In genomic region chr2:209942936-209943605, GRCh38 we compare ENCODE assay signal across 18 cellular contexts. TPM values are rescaled to one million over a fixed set of nuclear protein-coding genes. Genes with fewer than 3 reads are reported as not detected.
DNase-seq lines count a peak whose midpoint lies in the region; ATAC-seq and TF ChIP-seq lines count a peak whose summit lies in the region.
"Had no signal": no experiment of that assay in that cellular context is flagged by ENCODE, and none has a peak within 500 bp of the region (broad histone marks: within the 10 kb centered on the region; RNA-seq: fewer than 3 reads in every experiment).

No MANE protein-coding gene starts in this region.

- WGBS in neuronal stem cell (ENCODE audit: extremely low coverage in 2 of 2, insufficient read length in 2 of 2, insufficient replicate concordance in 1 of 2), 2 donors = no CpG with 5 or more reads among the region's 5 CpGs

- intact Hi-C loops in left colon (cut with DNase I, micrococcal nuclease) = no loop called here

- no peaks in the 10 kb centered on the region for H3K36me3 ChIP-seq in SK-N-MC (ENCODE audit: insufficient read depth, low read length)
- peaks cover 0 to 7% of the 10 kb centered on the region in 2 donors for H3K36me3 ChIP-seq in neuronal stem cell (replicated peaks in 1 of 2; ENCODE audit: control insufficient read depth in 2 of 2, insufficient read depth in 2 of 2, low read length in 2 of 2)

- H2BK5ac ChIP-seq in neuronal stem cell (ENCODE audit: low read length) = no peak overlapping the region

- H3K18ac ChIP-seq in neuronal stem cell (ENCODE audit: low read length) = no peak overlapping the region

- H4K8ac ChIP-seq in neuronal stem cell (ENCODE audit: low read depth, low read length) = no peak overlapping the region

- peaks cover 21% of the 10 kb centered on the region for H3K4me1 ChIP-seq in foreskin keratinocyte
- H3K4me1 ChIP-seq in neuronal stem cell (ENCODE audit: control insufficient read depth in 2 of 2, insufficient read depth in 1 of 2, low read depth in 1 of 2, low read length in 2 of 2) = peaks cover 0 to 8% of the 10 kb centered on the region in 2 donors

- H4K91ac ChIP-seq in neuronal stem cell (ENCODE audit: low read depth, low read length, poor library complexity) = no peak overlapping the region

- no peaks in the 10 kb centered on the region for H3K9me3 ChIP-seq in SK-N-MC (ENCODE audit: low read depth, low read length)
- H3K9me3 ChIP-seq in neuronal stem cell (replicated peaks in 1 of 2; ENCODE audit: control insufficient read depth in 2 of 2, insufficient read depth in 1 of 2, low read depth in 1 of 2, low read length in 2 of 2) = peaks cover 0 to 3% of the 10 kb centered on the region in 2 donors

- no peak overlapping the region for H2BK12ac ChIP-seq in neuronal stem cell (ENCODE audit: low read length)

- H3K9ac ChIP-seq in SK-N-MC (ENCODE audit: insufficient read length) = peak overlapping the region; percentile 50
- no peak overlapping the region for H3K9ac ChIP-seq in neuronal stem cell (ENCODE audit: low read depth, low read length, poor library complexity)

- no peak for TF ChIP-seq CTCF in chondrocyte (IDR thresholded peaks at IDR 0.05)
- no peak for TF ChIP-seq CTCF in foreskin keratinocyte (conservative IDR thresholded peaks at IDR 0.05)

- H3K36me3 Mint-ChIP-seq in chondrocyte (ENCODE audit: low read depth) = no peaks in the 10 kb centered on the region
- H3K36me3 Mint-ChIP-seq: CD14-positive monocyte, IgD-negative memory B cell had no signal

- H3K27ac ChIP-seq in SK-N-MC = peak overlapping the region; percentile 96
- H3K27ac ChIP-seq in foreskin keratinocyte = peak overlapping the region; percentile 5
- H3K27ac ChIP-seq in neuronal stem cell (replicated peaks; ENCODE audit: low read length) = no peak overlapping the region

- H3K4me1 Mint-ChIP-seq in chondrocyte (ENCODE audit: low read depth) = peaks cover 36% of the 10 kb centered on the region
- H3K4me1 Mint-ChIP-seq: IgD-negative memory B cell had no signal

- ATAC-seq in foreskin keratinocyte = peak; percentile 35
- no peak for ATAC-seq in GM18870 (IDR thresholded peaks at IDR 0.05; ENCODE audit: unreplicated experiment)
- ATAC-seq in left colon = no peak

- H3K4me3 ChIP-seq in SK-N-MC (peak overlapping the region; percentile 64), neuronal stem cell (ENCODE audit: low read length in 2 of 2) (no peak overlapping the region)

- H3K9me3 Mint-ChIP-seq in chondrocyte (ENCODE audit: low read depth) = no peaks in the 10 kb centered on the region
- H3K9me3 Mint-ChIP-seq: CD14-positive monocyte had no signal

- H2BK120ac ChIP-seq in neuronal stem cell (ENCODE audit: low read depth, low read length) = no peak overlapping the region

- no peak overlapping the region for H3K14ac ChIP-seq in neuronal stem cell (ENCODE audit: low read length)

- no peak overlapping the region for H3K4me2 ChIP-seq in neuronal stem cell (ENCODE audit: insufficient read depth, low read length, poor library complexity, severe bottlenecking)

- H3K23ac ChIP-seq in neuronal stem cell (ENCODE audit: low read depth, low read length, poor library complexity) = no peak overlapping the region

- DNase-seq in SK-N-MC (ENCODE audit: low read depth, low spot score) (peak; percentile 86), chondrocyte (ENCODE audit: low spot score) (no peak), foreskin keratinocyte (peak in 1 of 2 donors; percentile 58), neuronal stem cell (ENCODE audit: low spot score) (no peak), COLO668 (lab: John Stamatoyannopoulos, UW; ENCODE audit: unreplicated experiment) (no peak), amygdala (lab: John Stamatoyannopoulos, UW) (no peak), left colon (no peak)
- DNase-seq: ACHN; COR-L47; EL; Kasumi-1; NCI-H187 treated with DMSO at 0.1 percent for 48 hours; NCI-H526 treated with DMSO at 0.1 percent for 48 hours; NK-92 treated with Interleukin-12 subunit alpha and Interleukin-12 subunit beta, amount 100 ng/mL, for 24 hours; SHP77 treated with DMSO at 0.1 percent for 48 hours had no signal

- H3K27me3 ChIP-seq in foreskin keratinocyte (no peaks in the 10 kb centered on the region), neuronal stem cell (ENCODE audit: control insufficient read depth in 3 of 3, insufficient read depth in 3 of 3, low read depth in 1 of 3, low read length in 3 of 3) (no peaks in the 10 kb centered on the region)

- H3K27me3 Mint-ChIP-seq in chondrocyte (ENCODE audit: low read depth) = no peaks in the 10 kb centered on the region
- H3K27me3 Mint-ChIP-seq: IgD-negative memory B cell had no signal

- H2AFZ ChIP-seq in neuronal stem cell (ENCODE audit: low read length) = peak overlapping the region; percentile 65

- H3K79me1 ChIP-seq in neuronal stem cell (ENCODE audit: low read depth, low read length) = no peaks in the 10 kb centered on the region

- no peak overlapping the region for H3K4me3 Mint-ChIP-seq in chondrocyte (ENCODE audit: unreplicated experiment)
- H3K4me3 Mint-ChIP-seq: CD14-positive monocyte, IgD-negative memory B cell had no signal

- no peak overlapping the region for H2AK5ac ChIP-seq in neuronal stem cell (ENCODE audit: low read depth, low read length)

- peak overlapping the region; percentile 69 for H3K27ac Mint-ChIP-seq in chondrocyte (ENCODE audit: unreplicated experiment)
- H3K27ac Mint-ChIP-seq: CD14-positive monocyte, IgD-negative memory B cell had no signal

- no peak overlapping the region for H2BK15ac ChIP-seq in neuronal stem cell (ENCODE audit: low read length)

- no peak overlapping the region for H3K4ac ChIP-seq in neuronal stem cell (ENCODE audit: low read length)

RNA-seq across cellular contexts. Expression of gene RPE, which starts 59.4 kb away (rescaled TPM):
- 37.6 to 52.7 TPM (median 41.8 TPM) in 3 replicates for total RNA-seq in chondrocyte
- 55.9 and 62.3 TPM in 2 replicates for total RNA-seq in foreskin keratinocyte
- 22.7 and 29.2 TPM in 2 replicates for polyA plus RNA-seq in foreskin keratinocyte
- polyA plus RNA-seq in neuronal stem cell (2013, experiment 1 of 2) = 26.5 TPM
- 28.5 TPM for polyA plus RNA-seq in neuronal stem cell (2013, experiment 2 of 2)
- 10 to 100 TPM; 39.8 to 46.3 TPM for total RNA-seq in left colon
